In the genomic region with DNA sequence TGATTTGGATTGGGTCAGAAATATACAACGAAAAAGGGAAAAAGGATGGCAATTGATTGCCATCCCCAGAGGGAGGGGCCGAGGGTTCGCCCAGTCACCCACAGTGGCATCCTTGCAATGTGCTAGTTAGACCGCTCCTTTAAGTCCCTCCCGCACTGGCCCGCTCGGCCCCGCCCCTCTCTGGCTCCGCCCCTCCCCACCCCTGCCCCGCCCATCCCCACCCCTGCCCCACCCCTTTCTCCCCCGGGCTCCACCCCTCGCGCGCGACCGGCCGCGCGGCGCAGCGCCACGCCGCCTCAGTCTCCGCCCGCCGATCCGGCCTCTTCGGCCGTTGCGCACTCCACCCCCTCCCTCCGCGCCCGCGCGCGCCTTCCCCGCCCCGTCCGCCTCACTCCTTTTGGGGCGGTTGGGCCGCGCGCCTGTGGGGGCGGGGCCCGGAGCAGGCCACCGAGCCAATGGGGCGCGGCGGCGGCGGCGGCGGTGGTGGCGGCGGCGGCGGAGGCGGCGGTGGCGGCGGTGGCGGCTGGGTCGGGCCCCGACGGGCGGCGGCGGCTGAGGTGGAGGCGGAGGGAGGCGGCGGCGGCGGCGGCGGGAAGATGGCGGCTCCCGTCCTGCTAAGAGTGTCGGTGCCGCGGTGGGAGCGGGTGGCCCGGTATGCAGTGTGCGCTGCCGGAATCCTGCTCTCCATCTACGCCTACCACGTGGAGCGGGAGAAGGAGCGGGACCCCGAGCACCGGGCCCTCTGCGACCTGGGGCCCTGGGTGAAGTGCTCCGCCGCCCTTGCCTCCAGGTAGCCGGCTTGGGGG, we compare ENCODE assay signal across 8 cellular contexts. TPM values are rescaled to one million over a fixed set of nuclear protein-coding genes. Genes with fewer than 3 reads are reported as not detected.
A peak's percentile ranks its signal among the peaks of the same experiment; 100 is the strongest.
DNase-seq lines count a peak whose midpoint lies in the region; ATAC-seq and TF ChIP-seq lines count a peak whose summit lies in the region.

VKORC1L1 (plus strand) TSS at position 299 of the 806 bp plus-strand sequence; CDS start at position 597, 298 bp downstream.

- peak within 1 kb of the TSS; percentile 62 for H3K4me3 ChIP-seq in astrocyte of the cerebellum (ENCODE audit: low read depth, low read length)
- peak within 1 kb of the TSS; percentile 62 for H3K4me3 ChIP-seq in rectal smooth muscle tissue (ENCODE audit: low read length)
- peak within 1 kb of the TSS; percentile 63 to 97 for H3K4me3 ChIP-seq in uterus

- in situ Hi-C loops in astrocyte of the cerebellum (cut with HindIII; ENCODE audit: low sequenced_read_pairs): no loop called here

- peak in 1 of 2 donors; percentile 38 for TF ChIP-seq POLR2A in uterus (IDR thresholded peaks at IDR 0.05)

- no peak within 1 kb of the TSS for H3K9ac ChIP-seq in rectal smooth muscle tissue (ENCODE audit: low read length)

- TF ChIP-seq CTCF in astrocyte of the cerebellum (IDR thresholded peaks at IDR 0.05; ENCODE audit: low read depth, low read length, missing control alignments): no peak
- TF ChIP-seq CTCF in uterus (IDR thresholded peaks at IDR 0.05): no peak

- no peaks in the 10 kb centered on the region for H3K27me3 ChIP-seq in rectal smooth muscle tissue (ENCODE audit: control insufficient read depth, insufficient read depth, low read length)
- H3K27me3 ChIP-seq in uterus: no peaks in the 10 kb centered on the region

- intact Hi-C loops in uterus (cut with DNase I; ENCODE audit: low total_unique reads): no loop called here

- H3K9me3 ChIP-seq in uterus: no peaks in the 10 kb centered on the region

- H3K4me1 ChIP-seq in rectal smooth muscle tissue (ENCODE audit: control insufficient read depth, insufficient read depth, low read length): no peaks in the 10 kb centered on the region
- no peaks in the 10 kb centered on the region for H3K4me1 ChIP-seq in uterus

- H3K27ac ChIP-seq in rectal smooth muscle tissue (ENCODE audit: low read depth, low read length): peak within 1 kb of the TSS; percentile 59
- peak within 1 kb of the TSS; percentile 42 to 78 for H3K27ac ChIP-seq in uterus

- H3K36me3 ChIP-seq in rectal smooth muscle tissue (ENCODE audit: control insufficient read depth, insufficient read depth, low read length) (no peaks in the 10 kb centered on the region), uterus (no peaks in the 10 kb centered on the region)

- DNase-seq in NCI-H1930 (lab: John Stamatoyannopoulos, UW) (peak; percentile 91 to 97), T-helper 9 cell (peak; percentile 90), astrocyte of the cerebellum (ENCODE audit: low read depth) (peak; percentile 61), hepatic stellate cell (ENCODE audit: low spot score) (peak; percentile 84), uterus (peak; percentile 94 to 96)

- ATAC-seq in GM18508 (IDR thresholded peaks at IDR 0.05; ENCODE audit: insufficient read depth, unreplicated experiment): peak; percentile 41
- ATAC-seq in HG02973 (IDR thresholded peaks at IDR 0.05; ENCODE audit: unreplicated experiment): peak; percentile 83

RNA-seq across cellular contexts. Expression of gene VKORC1L1, which starts in this region (rescaled TPM):
- 10 to 100 TPM; 12.3 to 33.9 (median 20.6) TPM for total RNA-seq in uterus

Comparison
In these comparisons a context has a peak if more than half of its experiments do, and no peak if none do; other contexts are left out.
1. Peak in every context shown above with its lines: DNase-seq, ATAC-seq, H3K4me3 ChIP-seq and H3K27ac ChIP-seq.